ENCODE assay signal across 8 cellular contexts in genomic region chr7:150378853-150379589, GRCh38. TPM values are rescaled to one million over a fixed set of nuclear protein-coding genes. Genes with fewer than 3 reads are reported as not detected.
A peak's percentile ranks its signal among the peaks of the same experiment; 100 is the strongest.
DNase-seq lines count a peak whose midpoint lies in the region; ATAC-seq and TF ChIP-seq lines count a peak whose summit lies in the region.

Gene ZNF775 (plus strand): TSS chr7:150379330. CDS start chr7:150388471, 9,141 bp downstream.

- H3K9me3 Mint-ChIP-seq in CD4-positive, alpha-beta T cell: no peaks in the 10 kb centered on the region
- no peaks in the 10 kb centered on the region for H3K9me3 Mint-ChIP-seq in activated CD4-positive, alpha-beta memory T cell treated with anti-CD3 and anti-CD28 coated beads for 36 hours

- H3K27me3 ChIP-seq in CD4-positive, alpha-beta T cell (ENCODE audit: control insufficient read depth, insufficient read depth, low read length): no peaks in the 10 kb centered on the region
- no peaks in the 10 kb centered on the region for H3K27me3 ChIP-seq in dorsolateral prefrontal cortex

- peak in 1 of 2 donors; percentile 6 for TF ChIP-seq POLR2A in lower leg skin (IDR thresholded peaks at IDR 0.05)

- DNase-seq in CD4-positive, alpha-beta T cell: peak; percentile 80 to 93 (median 88)
- DNase-seq in NCI-H82 (lab: John Stamatoyannopoulos, UW): peak; percentile 98
- peak; percentile 95 for DNase-seq in activated CD4-positive, alpha-beta memory T cell treated with anti-CD3 and anti-CD28 coated beads for 36 hours
- peak; percentile 91 to 99 (median 96) for DNase-seq in dorsolateral prefrontal cortex
- peak; percentile 92 to 99 for DNase-seq in lower leg skin (ENCODE audit: low spot score in 2 of 2)
- DNase-seq in stimulated activated CD4-positive, alpha-beta T cell treated with anti-CD3 and anti-CD28 coated beads, Interleukin-4, amount 100 ng/mL, for 24 hours: peak; percentile 93

- TF ChIP-seq CTCF in CD4-positive, alpha-beta T cell (IDR thresholded peaks at IDR 0.05): no peak
- TF ChIP-seq CTCF in dorsolateral prefrontal cortex (IDR thresholded peaks at IDR 0.05 in 54 of 56, conservative IDR thresholded peaks at IDR 0.05 in 2 of 56; ENCODE audit: low read depth in 1 of 56, partially characterized antibody in 56 of 56): peak in 31 of 56 donors; percentile 0 to 49 (median 23)
- no peak for TF ChIP-seq CTCF in lower leg skin (IDR thresholded peaks at IDR 0.05)

- CTCF ChIA-PET in CD4-positive, alpha-beta T cell (lab: Charles Lee): interaction anchor here (1.6 kb wide), 1 partner anchor 11 kb away, joined by 6 read pairs; the partner anchor contains the start of gene REPIN1
- CTCF ChIA-PET in activated CD4-positive, alpha-beta memory T cell treated with anti-CD3 and anti-CD28 coated beads for 36 hours (lab: Charles Lee): interaction anchor here (0.8 to 2.1 kb wide), 4 partner anchors 10 to 27 kb away, joined by 3 to 9 read pairs (median 4); a partner anchor contains a TSS

- H3K36me3 Mint-ChIP-seq in CD4-positive, alpha-beta T cell (ENCODE audit: low read depth): peaks cover 15% of the 10 kb centered on the region
- H3K36me3 Mint-ChIP-seq in activated CD4-positive, alpha-beta memory T cell treated with anti-CD3 and anti-CD28 coated beads for 36 hours: peaks cover 3% of the 10 kb centered on the region

- peak; percentile 94 for ATAC-seq in CD4-positive, alpha-beta T cell (ENCODE audit: poor library complexity)
- ATAC-seq in GM19452 (IDR thresholded peaks at IDR 0.05; ENCODE audit: unreplicated experiment) (peak; percentile 77), HG03571 (IDR thresholded peaks at IDR 0.05; ENCODE audit: unreplicated experiment) (peak; percentile 74)

- no peaks in the 10 kb centered on the region for H3K27me3 Mint-ChIP-seq in CD4-positive, alpha-beta T cell
- no peaks in the 10 kb centered on the region for H3K27me3 Mint-ChIP-seq in activated CD4-positive, alpha-beta memory T cell treated with anti-CD3 and anti-CD28 coated beads for 36 hours

- intact Hi-C loops in CD4-positive, alpha-beta T cell (cut with DNase I, micrococcal nuclease): loop anchor here (1.0 to 2.0 kb wide), 3 partner anchors 22 to 26 kb away; a partner anchor contains a TSS
- intact Hi-C loops in activated CD4-positive, alpha-beta memory T cell treated with anti-CD3 and anti-CD28 coated beads for 36 hours (cut with micrococcal nuclease): loop anchor here (1.0 to 5.0 kb wide), 3 partner anchors 11 to 43 kb away; partner anchors contain the start of gene REPIN1
- intact Hi-C loops in dorsolateral prefrontal cortex (cut with DNase I) (loop anchor here in 1 of 2 donors (10.0 kb wide), 1 partner anchor 606 kb away; no protein-coding TSS in a partner anchor), lower leg skin (cut with DNase I; ENCODE audit: low total_unique reads) (no loop called here)

- peaks cover 65% of the 10 kb centered on the region for H3K4me1 Mint-ChIP-seq in CD4-positive, alpha-beta T cell (ENCODE audit: low read depth)
- peaks cover 42% of the 10 kb centered on the region for H3K4me1 Mint-ChIP-seq in activated CD4-positive, alpha-beta memory T cell treated with anti-CD3 and anti-CD28 coated beads for 36 hours (ENCODE audit: low read depth)

- H3K4me3 Mint-ChIP-seq in CD4-positive, alpha-beta T cell: peak within 1 kb of the TSS; percentile 90
- peak within 1 kb of the TSS; percentile 81 for H3K4me3 Mint-ChIP-seq in activated CD4-positive, alpha-beta memory T cell treated with anti-CD3 and anti-CD28 coated beads for 36 hours

- POLR2A ChIA-PET in CD4-positive, alpha-beta T cell (lab: Charles Lee): interaction anchor here (1.0 to 2.0 kb wide), 4 partner anchors 10 to 27 kb away, joined by 3 to 29 read pairs (median 12); partner anchors contain the start of gene REPIN1
- POLR2A ChIA-PET in activated CD4-positive, alpha-beta memory T cell treated with anti-CD3 and anti-CD28 coated beads for 36 hours (lab: Charles Lee): interaction anchor here (1.1 to 3.1 kb wide), 4 partner anchors 11 to 57 kb away, joined by 3 to 28 read pairs (median 4); partner anchors contain the start of genes ACTR3C, LRRC61 and REPIN1

- peak within 1 kb of the TSS; percentile 54 for H3K27ac ChIP-seq in CD4-positive, alpha-beta T cell (ENCODE audit: low read depth, low read length)
- H3K27ac ChIP-seq in dorsolateral prefrontal cortex: peak within 1 kb of the TSS; percentile 87 to 100 (median 97)

- WGBS in lower leg skin, 2 donors: 1% methylated on average over 25 to 61 of the region's 79 CpGs

- H3K9me3 ChIP-seq in CD4-positive, alpha-beta T cell (ENCODE audit: control insufficient read depth, low read length): no peaks in the 10 kb centered on the region

- H3K27ac Mint-ChIP-seq in CD4-positive, alpha-beta T cell: peak within 1 kb of the TSS; percentile 84
- H3K27ac Mint-ChIP-seq in activated CD4-positive, alpha-beta memory T cell treated with anti-CD3 and anti-CD28 coated beads for 36 hours: peak within 1 kb of the TSS; percentile 72

- peak within 1 kb of the TSS; percentile 67 to 100 (median 93) for H3K4me3 ChIP-seq in dorsolateral prefrontal cortex
- peak within 1 kb of the TSS; percentile 90 for H3K4me3 ChIP-seq in lower leg skin (ENCODE audit: low read depth, poor library complexity, severe bottlenecking)

RNA-seq across cellular contexts. Expression of gene ZNF775, which starts in this region (rescaled TPM):
- under 1 TPM; 0.38 to 0.45 TPM for total RNA-seq in CD4-positive, alpha-beta T cell
- 1 to 10 TPM; 6.0 to 6.8 TPM for total RNA-seq in activated CD4-positive, alpha-beta memory T cell treated with anti-CD3 and anti-CD28 coated beads for 36 hours
- total RNA-seq in dorsolateral prefrontal cortex: 10 to 100 TPM in 91 of 120 experiments, 1 to 10 TPM in 29; 6.0 to 19.8 (median 12.1) TPM
- 1 to 10 TPM; 1.4 to 3.8 (median 2.4) TPM for total RNA-seq in lower leg skin

Comparison
In these comparisons a context has a peak if more than half of its experiments do, and no peak if none do; other contexts are left out.
1. Peak in every context shown above with its lines: DNase-seq, ATAC-seq, H3K4me3 ChIP-seq and H3K27ac ChIP-seq.
2. Peak in DNase-seq, ATAC-seq and H3K27ac ChIP-seq in CD4-positive, alpha-beta T cell; RNA of the gene not detected or under 1 TPM.
3. CTCF ChIP-seq: peak in dorsolateral prefrontal cortex (31 of 56); none in CD4-positive, alpha-beta T cell (single experiment) and lower leg skin (0 of 3).